2 cellular contexts compared by ENCODE assay signal in the genomic region with DNA sequence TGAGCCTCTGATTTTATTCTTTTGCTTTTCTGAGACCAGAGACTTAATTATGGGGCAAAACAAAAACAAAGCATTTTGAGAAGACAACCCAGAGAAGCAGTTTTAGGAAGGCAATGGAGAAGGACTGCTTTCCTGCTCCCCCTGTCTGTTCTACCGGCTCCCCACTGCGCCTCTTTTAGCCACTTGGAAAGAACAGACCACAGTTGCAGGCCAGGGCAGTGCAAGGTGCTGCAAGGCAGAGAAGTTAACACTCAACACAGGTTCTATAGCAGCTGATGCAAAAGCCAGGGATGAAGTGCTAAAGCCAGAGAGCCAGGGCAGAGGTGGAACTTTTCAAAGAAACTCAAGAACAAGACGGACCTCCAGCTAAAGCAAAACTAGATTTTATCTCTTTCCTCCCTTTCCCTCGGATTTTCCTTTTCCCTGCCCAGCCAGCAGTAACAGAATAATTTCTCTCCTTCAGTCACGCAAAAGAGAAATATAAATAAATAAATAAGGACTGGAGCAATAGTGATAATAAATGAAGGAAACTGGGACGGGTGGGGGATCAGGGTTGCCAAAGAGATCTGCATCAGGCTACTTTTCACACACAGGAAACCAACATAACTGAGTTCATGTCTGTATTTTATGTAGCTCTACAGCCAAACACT.
TF ChIP-seq lines count a peak whose summit lies in the region.

No MANE protein-coding gene starts in this region.

TF ChIP-seq in A549, 52 proteins besides CTCF, POLR2A, EP300 and RAD21:
- TF ChIP-seq RFX5 (IDR thresholded peaks at IDR 0.05) (no peak), TFCP2L1 (CRISPR knock-in tag; IDR thresholded peaks at IDR 0.05) (no peak), ZFP36 (IDR thresholded peaks at IDR 0.05; ENCODE audit: borderline replicate concordance, partially characterized antibody) (no peak), TP53 (CRISPR knock-in tag; IDR thresholded peaks at IDR 0.05) (no peak), PHF8 (IDR thresholded peaks at IDR 0.05; ENCODE audit: borderline replicate concordance, low read depth) (no peak), RCOR1 (IDR thresholded peaks at IDR 0.05; ENCODE audit: low read depth, low read length) (no peak), MAZ (IDR thresholded peaks at IDR 0.05; ENCODE audit: borderline replicate concordance, low read depth, low read length) (no peak), CBX8 (IDR thresholded peaks at IDR 0.05) (no peak), JUNB (IDR thresholded peaks at IDR 0.05) (no peak), FOSL2 (IDR thresholded peaks at IDR 0.05) (no peak), FOSL2 (CRISPR knock-in tag; IDR thresholded peaks at IDR 0.05) (no peak), CEBPB (IDR thresholded peaks at IDR 0.05) (no peak), NFE2L2 (conservative IDR thresholded peaks at IDR 0.05; ENCODE audit: low read length) (no peak), RNF2 (IDR thresholded peaks at IDR 0.05; ENCODE audit: borderline replicate concordance, low read depth) (no peak), EHMT2 (IDR thresholded peaks at IDR 0.05; ENCODE audit: low read depth) (no peak)
- TF ChIP-seq, protein P1, sequence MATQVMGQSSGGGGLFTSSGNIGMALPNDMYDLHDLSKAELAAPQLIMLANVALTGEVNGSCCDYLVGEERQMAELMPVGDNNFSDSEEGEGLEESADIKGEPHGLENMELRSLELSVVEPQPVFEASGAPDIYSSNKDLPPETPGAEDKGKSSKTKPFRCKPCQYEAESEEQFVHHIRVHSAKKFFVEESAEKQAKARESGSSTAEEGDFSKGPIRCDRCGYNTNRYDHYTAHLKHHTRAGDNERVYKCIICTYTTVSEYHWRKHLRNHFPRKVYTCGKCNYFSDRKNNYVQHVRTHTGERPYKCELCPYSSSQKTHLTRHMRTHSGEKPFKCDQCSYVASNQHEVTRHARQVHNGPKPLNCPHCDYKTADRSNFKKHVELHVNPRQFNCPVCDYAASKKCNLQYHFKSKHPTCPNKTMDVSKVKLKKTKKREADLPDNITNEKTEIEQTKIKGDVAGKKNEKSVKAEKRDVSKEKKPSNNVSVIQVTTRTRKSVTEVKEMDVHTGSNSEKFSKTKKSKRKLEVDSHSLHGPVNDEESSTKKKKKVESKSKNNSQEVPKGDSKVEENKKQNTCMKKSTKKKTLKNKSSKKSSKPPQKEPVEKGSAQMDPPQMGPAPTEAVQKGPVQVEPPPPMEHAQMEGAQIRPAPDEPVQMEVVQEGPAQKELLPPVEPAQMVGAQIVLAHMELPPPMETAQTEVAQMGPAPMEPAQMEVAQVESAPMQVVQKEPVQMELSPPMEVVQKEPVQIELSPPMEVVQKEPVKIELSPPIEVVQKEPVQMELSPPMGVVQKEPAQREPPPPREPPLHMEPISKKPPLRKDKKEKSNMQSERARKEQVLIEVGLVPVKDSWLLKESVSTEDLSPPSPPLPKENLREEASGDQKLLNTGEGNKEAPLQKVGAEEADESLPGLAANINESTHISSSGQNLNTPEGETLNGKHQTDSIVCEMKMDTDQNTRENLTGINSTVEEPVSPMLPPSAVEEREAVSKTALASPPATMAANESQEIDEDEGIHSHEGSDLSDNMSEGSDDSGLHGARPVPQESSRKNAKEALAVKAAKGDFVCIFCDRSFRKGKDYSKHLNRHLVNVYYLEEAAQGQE (IDR thresholded peaks at IDR 0.05): no peak
- TF ChIP-seq, protein P2, sequence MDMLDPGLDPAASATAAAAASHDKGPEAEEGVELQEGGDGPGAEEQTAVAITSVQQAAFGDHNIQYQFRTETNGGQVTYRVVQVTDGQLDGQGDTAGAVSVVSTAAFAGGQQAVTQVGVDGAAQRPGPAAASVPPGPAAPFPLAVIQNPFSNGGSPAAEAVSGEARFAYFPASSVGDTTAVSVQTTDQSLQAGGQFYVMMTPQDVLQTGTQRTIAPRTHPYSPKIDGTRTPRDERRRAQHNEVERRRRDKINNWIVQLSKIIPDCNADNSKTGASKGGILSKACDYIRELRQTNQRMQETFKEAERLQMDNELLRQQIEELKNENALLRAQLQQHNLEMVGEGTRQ (IDR thresholded peaks at IDR 0.05): no peak
- TF ChIP-seq, protein P3, sequence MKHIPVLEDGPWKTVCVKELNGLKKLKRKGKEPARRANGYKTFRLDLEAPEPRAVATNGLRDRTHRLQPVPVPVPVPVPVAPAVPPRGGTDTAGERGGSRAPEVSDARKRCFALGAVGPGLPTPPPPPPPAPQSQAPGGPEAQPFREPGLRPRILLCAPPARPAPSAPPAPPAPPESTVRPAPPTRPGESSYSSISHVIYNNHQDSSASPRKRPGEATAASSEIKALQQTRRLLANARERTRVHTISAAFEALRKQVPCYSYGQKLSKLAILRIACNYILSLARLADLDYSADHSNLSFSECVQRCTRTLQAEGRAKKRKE (CRISPR knock-in tag; IDR thresholded peaks at IDR 0.05; ENCODE audit: low read depth): no peak

TF ChIP-seq in endothelial cell of umbilical vein, 7 proteins besides CTCF, POLR2A, EP300 and RAD21:
- no peak for TF ChIP-seq FOS (IDR thresholded peaks at IDR 0.05; ENCODE audit: borderline replicate concordance, insufficient read depth, low read length)
- TF ChIP-seq EZH2 (IDR thresholded peaks at IDR 0.05; ENCODE audit: borderline replicate concordance, low read depth, low read length, severe bottlenecking): no peak
- TF ChIP-seq GATA2 (IDR thresholded peaks at IDR 0.05; ENCODE audit: insufficient read depth, insufficient read length, low read depth, low read length): peak; percentile 77
- TF ChIP-seq JUN (IDR thresholded peaks at IDR 0.05; ENCODE audit: borderline replicate concordance, insufficient read depth, insufficient read length, low read depth): no peak
- TF ChIP-seq POLR2AphosphoS5 (IDR thresholded peaks at IDR 0.05; ENCODE audit: insufficient read depth, low read depth, low read length): peak; percentile 35
